Comparison of ENCODE assay signal across 8 cellular contexts in the genomic region with DNA sequence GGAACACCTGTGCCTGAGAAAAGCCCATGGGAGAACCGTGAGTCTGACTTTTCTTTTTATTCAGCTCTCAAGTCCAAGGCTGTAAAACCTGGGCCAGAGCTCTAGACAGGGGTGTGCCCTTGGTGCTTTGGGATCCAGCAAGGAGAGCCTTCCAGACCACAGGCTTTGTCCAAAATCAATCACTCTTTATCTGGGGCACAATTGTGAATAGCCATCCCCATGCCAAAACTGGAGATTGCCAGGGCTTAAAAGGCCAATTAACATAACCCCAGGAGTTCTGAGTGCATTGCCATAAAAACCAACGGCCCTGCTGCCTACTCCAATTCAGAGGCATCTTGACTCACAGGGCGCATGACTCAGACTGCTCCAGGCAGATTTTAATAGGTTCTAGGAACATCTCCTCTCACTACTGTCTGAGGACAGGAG.
DNase-seq lines count a peak whose midpoint lies in the region; ATAC-seq and TF ChIP-seq lines count a peak whose summit lies in the region.

No MANE protein-coding gene starts in this region.

- DNase-seq in AG10803 (ENCODE audit: low read depth) = peak; percentile 53
- peak; percentile 81 for DNase-seq in LHCN-M2 (ENCODE audit: low read depth)
- peak; percentile 29 for DNase-seq in SW480 (ENCODE audit: low spot score)
- peak; percentile 20 to 25 for DNase-seq in hippocampal formation (lab: John Stamatoyannopoulos, UW)
- DNase-seq in SKM-1 (lab: John Stamatoyannopoulos, UW; ENCODE audit: unreplicated experiment) = no peak
- DNase-seq in erythroblast (lab: John Stamatoyannopoulos, UW) = no peak

- ATAC-seq in GM18505 (IDR thresholded peaks at IDR 0.05; ENCODE audit: unreplicated experiment) (no peak), HG02642 (IDR thresholded peaks at IDR 0.05; ENCODE audit: poor library complexity, unreplicated experiment) (no peak)

- no peak for TF ChIP-seq CTCF in AG10803 (conservative IDR thresholded peaks at IDR 0.05; ENCODE audit: low read length)

- TF ChIP-seq POLR2A in erythroblast (IDR thresholded peaks at IDR 0.05; ENCODE audit: low read length) = no peak
- TF ChIP-seq POLR2A in GM18505 (IDR thresholded peaks at IDR 0.05; ENCODE audit: borderline replicate concordance, extremely low read depth, insufficient read depth, insufficient read length) = no peak

- no peak overlapping the region for H3K4me3 ChIP-seq in AG10803 (ENCODE audit: low read length)

Comparison
In these comparisons a context has a peak if more than half of its experiments do, and no peak if none do; other contexts are left out.
1. DNase-seq: peak in AG10803 (single experiment), LHCN-M2 (single experiment), SW480 (single experiment) and hippocampal formation (2 of 2); none in SKM-1 (single experiment) and erythroblast (0 of 2).